Comparison of ENCODE assay signal across 8 cellular contexts in genomic region chr6:35370124-35370741, GRCh38. TPM values are rescaled to one million over a fixed set of nuclear protein-coding genes. Genes with fewer than 3 reads are reported as not detected.
DNase-seq lines count a peak whose midpoint lies in the region; ATAC-seq, FAIRE-seq and TF ChIP-seq lines count a peak whose summit lies in the region.

No MANE protein-coding gene starts in this region.

- peaks cover 13% of the 10 kb centered on the region for H4K20me1 ChIP-seq in IMR-90 (ENCODE audit: insufficient read depth, low read length)
- H4K20me1 ChIP-seq in H1 (replicated peaks in 1 of 2; ENCODE audit: control insufficient read depth in 1 of 2, insufficient read depth in 2 of 2, low read length in 2 of 2), result no peaks in the 10 kb centered on the region

- 22% methylated on average over 5 of the region's 8 CpGs; no CpG with 5 or more reads in 1 of the 2 experiments for WGBS in IMR-90 (ENCODE audit: extremely low coverage in 2 of 2, insufficient read length in 1 of 2), 2 experiments
- WGBS in H1 (ENCODE audit: extremely low coverage in 1 of 2, insufficient coverage in 1 of 2, insufficient read length in 1 of 2, insufficient replicate concordance in 2 of 2, low coverage in 1 of 2, low lambda C conversion rate in 2 of 2, missing lambda C conversion rate in 1 of 2), 2 experiments, result 92% methylated on average over 8 of the region's 8 CpGs; no CpG with 5 or more reads in 1 of the 2 experiments
- 51% methylated on average over 7 of the region's 8 CpGs for WGBS in suprapubic skin

- POLR2A ChIA-PET in IMR-90 (lab: Charles Lee; ENCODE audit: unreplicated experiment) (no interaction called here), H1 (lab: Charles Lee; ENCODE audit: partially characterized antibody) (no interaction called here)

- H3K4ac ChIP-seq in IMR-90 (ENCODE audit: low read depth, low read length) (peak overlapping the region; percentile 98), H1 (replicated peaks; ENCODE audit: insufficient read length, low read depth, low read length) (no peak overlapping the region)

- H3K36me3 ChIP-seq in IMR-90 (ENCODE audit: control insufficient read depth, insufficient read depth, low read length), result peaks cover 9% of the 10 kb centered on the region
- no peaks in the 10 kb centered on the region for H3K36me3 ChIP-seq in H1 (ENCODE audit: control insufficient read depth in 2 of 4, insufficient read depth in 4 of 4, low read length in 3 of 4)
- H3K36me3 ChIP-seq in suprapubic skin, result no peaks in the 10 kb centered on the region

- peak; percentile 63 for TF ChIP-seq POLR2A in IMR-90 (IDR thresholded peaks at IDR 0.05; ENCODE audit: low read depth, low read length)
- no peak for TF ChIP-seq POLR2A in H1 (IDR thresholded peaks at IDR 0.05; ENCODE audit: control extremely low read depth in 1 of 2, low read depth in 2 of 2, low read length in 2 of 2)
- TF ChIP-seq POLR2A in suprapubic skin (IDR thresholded peaks at IDR 0.05), result no peak

- H3K4me2 ChIP-seq in IMR-90 (ENCODE audit: low read depth, low read length), result peak overlapping the region; percentile 52
- no peak overlapping the region for H3K4me2 ChIP-seq in H1 (ENCODE audit: insufficient read depth in 1 of 2, low read depth in 2 of 2, low read length in 2 of 2)

- H3K4me3 ChIP-seq in IMR-90 (ENCODE audit: insufficient read depth, low read depth, low read length) (no peak overlapping the region), H1 (ENCODE audit: extremely low read depth in 1 of 4, insufficient read depth in 2 of 4, low read depth in 3 of 4, low read length in 4 of 4) (no peak overlapping the region), suprapubic skin (no peak overlapping the region)

- H3K18ac ChIP-seq in IMR-90 (ENCODE audit: low read depth, low read length) (peak overlapping the region; percentile 85), H1 (ENCODE audit: extremely low read depth, low read length) (no peak overlapping the region)

- H3K14ac ChIP-seq in IMR-90 (replicated peaks; ENCODE audit: low read depth, low read length) (peak overlapping the region; percentile 99), H1 (ENCODE audit: insufficient read length) (no peak overlapping the region)

- H3K9me1 ChIP-seq in IMR-90 (ENCODE audit: insufficient read depth, low read length), result peaks cover 37% of the 10 kb centered on the region

- no peak overlapping the region for H2BK12ac ChIP-seq in H1 (ENCODE audit: low read depth, low read length)

- dilution Hi-C loops in IMR-90 (cut with HindIII; ENCODE audit: low sequenced_read_pairs, unreplicated experiment), result no loop called here

- H3K27ac ChIP-seq in IMR-90 (ENCODE audit: insufficient read depth, low read length) (peak overlapping the region; percentile 76), H1 (ENCODE audit: low read depth, low read length) (no peak overlapping the region), suprapubic skin (peak overlapping the region; percentile 36)

- peak overlapping the region; percentile 91 for H3K23ac ChIP-seq in IMR-90 (ENCODE audit: low read depth, low read length)
- H3K23ac ChIP-seq in H1 (ENCODE audit: insufficient read length), result no peak overlapping the region

- H2BK15ac ChIP-seq in IMR-90 (ENCODE audit: low read depth, low read length), result peak overlapping the region; percentile 95; the same call in 2 of the 3 replicates
- 0 out of 2 replicates have a peak overlapping the region, but pooled peaks have one; percentile 63 for H2BK15ac ChIP-seq in H1 (ENCODE audit: low read length)

- H2BK20ac ChIP-seq in IMR-90 (ENCODE audit: low read depth, low read length) (peak overlapping the region; percentile 95), H1 (ENCODE audit: low read length) (no peak overlapping the region)

- H2BK120ac ChIP-seq in IMR-90 (ENCODE audit: low read depth, low read length), result peak overlapping the region; percentile 97
- H2BK120ac ChIP-seq in H1 (replicated peaks; ENCODE audit: low read depth, low read length), result no peak overlapping the region

- H3K56ac ChIP-seq in IMR-90 (ENCODE audit: extremely low read depth, insufficient read depth, low read length) (peak overlapping the region; percentile 82), H1 (replicated peaks; ENCODE audit: insufficient read length, low read depth, low read length) (no peak overlapping the region)

- H2BK5ac ChIP-seq in IMR-90 (ENCODE audit: low read depth, low read length, poor library complexity, severe bottlenecking) (peak overlapping the region; percentile 97), H1 (ENCODE audit: low read depth, low read length) (no peak overlapping the region)

- H2AK5ac ChIP-seq in IMR-90 (ENCODE audit: low read depth, low read length), result peak overlapping the region; percentile 98
- H2AK5ac ChIP-seq in H1 (ENCODE audit: low read depth, low read length), result 0 out of 2 replicates have a peak overlapping the region, but pooled peaks have one; percentile 61

- H4K8ac ChIP-seq in IMR-90 (ENCODE audit: low read depth in 2 of 2, low read length in 2 of 2), result peak overlapping the region; percentile 86 to 92
- H4K8ac ChIP-seq in H1 (ENCODE audit: extremely low read depth, insufficient read depth, low read length), result no peak overlapping the region

- H4K91ac ChIP-seq in IMR-90 (ENCODE audit: insufficient read depth, low read depth, low read length) (peak overlapping the region; percentile 97), H1 (replicated peaks; ENCODE audit: insufficient read length, low read length) (no peak overlapping the region)

- no peaks in the 10 kb centered on the region for H3K23me2 ChIP-seq in H1 (ENCODE audit: low read depth, low read length)

- H3K9ac ChIP-seq in IMR-90 (ENCODE audit: low read depth, low read length) (peak overlapping the region; percentile 10; the same call in 1 of the 2 replicates), H1 (replicated peaks in 1 of 4; ENCODE audit: extremely low read depth in 1 of 4, low read depth in 3 of 4, low read length in 3 of 4) (no peak overlapping the region)

- CTCF ChIA-PET in IMR-90 (lab: Yijun Ruan, JAX), result interaction anchor here (0.7 to 1.2 kb wide), 2 partner anchors 16 to 50 kb away, joined by 4 read pairs; no protein-coding TSS in a partner anchor
- CTCF ChIA-PET in H1 (lab: Charles Lee; ENCODE audit: partially characterized antibody), result interaction anchor here (0.9 kb wide), 1 partner anchor 8 kb away, joined by 3 read pairs; no protein-coding TSS in a partner anchor

- H2AFZ ChIP-seq in IMR-90 (replicated peaks; ENCODE audit: low read length, poor library complexity) (peak overlapping the region; percentile 85), H1 (ENCODE audit: low read length) (no peak overlapping the region)

- TF ChIP-seq CTCF in IMR-90 (conservative IDR thresholded peaks at IDR 0.05; ENCODE audit: low read depth, low read length), result no peak
- no peak for TF ChIP-seq CTCF in H1 (IDR thresholded peaks at IDR 0.05; ENCODE audit: control extremely low read depth in 1 of 3, insufficient read depth in 1 of 3, low read depth in 1 of 3, low read length in 3 of 3)
- no peak for TF ChIP-seq CTCF in suprapubic skin (IDR thresholded peaks at IDR 0.05)

- in situ Hi-C loops in IMR-90 (cut with MboI; ENCODE audit: low sequenced_read_pairs), result no loop called here

- TF ChIP-seq EP300 in H1 (IDR thresholded peaks at IDR 0.05; ENCODE audit: borderline replicate concordance in 1 of 2, low read depth in 2 of 2, low read length in 2 of 2), result no peak
- TF ChIP-seq EP300 in suprapubic skin (IDR thresholded peaks at IDR 0.05), result no peak

- H3K9me3 ChIP-seq in IMR-90 (ENCODE audit: control insufficient read depth, insufficient read depth, low read length) (no peaks in the 10 kb centered on the region), H1 (ENCODE audit: insufficient read depth in 2 of 2, low read depth in 1 of 2, low read length in 1 of 2) (no peaks in the 10 kb centered on the region), suprapubic skin (no peaks in the 10 kb centered on the region)

- BruUV-seq in IMR-90 (replicated peaks; lab: Mats Ljungman, UMichigan), result no TSS peak

- H3K79me1 ChIP-seq in IMR-90 (ENCODE audit: low read depth in 1 of 2, low read length in 2 of 2) (peaks cover 53 to 90% of the 10 kb centered on the region in 2 experiments), H1 (ENCODE audit: low read depth, low read length) (no peaks in the 10 kb centered on the region; the same call in 1 of the 2 replicates)

- 0 out of 4 replicates have a peak, but pooled peaks cover 0 to 3% of the 10 kb centered on the region in 2 experiments for H3K79me2 ChIP-seq in H1 (ENCODE audit: control insufficient read depth in 1 of 2, insufficient read depth in 2 of 2, low read length in 2 of 2)

- peaks cover 26% of the 10 kb centered on the region for H3K4me1 ChIP-seq in IMR-90 (ENCODE audit: control insufficient read depth, insufficient read depth, low read length)
- H3K4me1 ChIP-seq in H1 (replicated peaks in 1 of 4; ENCODE audit: control insufficient read depth in 3 of 4, insufficient read depth in 4 of 4, low read length in 3 of 4), result no peaks in the 10 kb centered on the region; a peak in 1 of 7 replicates
- peaks cover 40% of the 10 kb centered on the region for H3K4me1 ChIP-seq in suprapubic skin

- H4K5ac ChIP-seq in IMR-90 (ENCODE audit: low read depth, low read length) (peak overlapping the region; percentile 56), H1 (ENCODE audit: insufficient read length, low read depth, low read length) (no peak overlapping the region)

- ATAC-seq in GM18868 (IDR thresholded peaks at IDR 0.05; ENCODE audit: unreplicated experiment) (peak; percentile 67), IMR-90 (ENCODE audit: low read depth) (peak; percentile 86)

- intact Hi-C loops in IMR-90 (cut with micrococcal nuclease), result no loop called here

- peak overlapping the region; percentile 96 for H2AK9ac ChIP-seq in IMR-90 (replicated peaks; ENCODE audit: low read depth, low read length, poor library complexity)

- TF ChIP-seq RAD21 in IMR-90 (IDR thresholded peaks at IDR 0.05; ENCODE audit: low read length) (peak; percentile 28), H1 (IDR thresholded peaks at IDR 0.05 in 1 of 2, conservative IDR thresholded peaks at IDR 0.05 in 1 of 2; ENCODE audit: low read depth in 2 of 2, low read length in 2 of 2) (no peak)

- no peaks in the 10 kb centered on the region for H3K27me3 ChIP-seq in IMR-90 (ENCODE audit: control insufficient read depth, insufficient read depth, low read length)
- no peaks in the 10 kb centered on the region for H3K27me3 ChIP-seq in H1 (replicated peaks in 1 of 4; ENCODE audit: control insufficient read depth in 3 of 4, extremely low read depth in 1 of 4, insufficient read depth in 3 of 4, low read length in 3 of 4)
- no peaks in the 10 kb centered on the region for H3K27me3 ChIP-seq in suprapubic skin

- DNase-seq in IMR-90 (peak; percentile 95), H1 (ENCODE audit: low read depth in 1 of 2, low spot score in 2 of 2) (no peak), myocyte (ENCODE audit: low read depth) (peak; percentile 98), suprapubic skin (ENCODE audit: low spot score in 2 of 2) (peak; percentile 83 to 85), NCI-H446 treated with DMSO at 0.1 percent for 48 hours (lab: John Stamatoyannopoulos, UW) (no peak), NCI-H2171 treated with DMSO at 0.1 percent for 48 hours (lab: John Stamatoyannopoulos, UW) (no peak)
- peak; percentile 34 to 47 for DNase-seq in activated CD4-positive, alpha-beta T cell treated with anti-CD3 and anti-CD28 coated beads for 4 hours

- FAIRE-seq in H1 (lab: Jason Lieb, UNC), result no peak

RNA-seq across cellular contexts. Expression of gene PPARD, which starts 27.9 kb away (rescaled TPM):
- total RNA-seq in IMR-90 (2012; rRNA removed), result 10.0 and 10.4 TPM in 2 replicates
- polyA plus RNA-seq in IMR-90 (2012; rRNA removed), result 69.0 and 78.3 TPM in 2 replicates
- polyA plus RNA-seq in IMR-90 (2012; cell fraction: cytosol; rRNA removed), result 29.4 and 63.1 TPM in 2 replicates
- polyA plus RNA-seq in IMR-90 (2012; cell fraction: nucleus; rRNA removed; ENCODE audit: low replicate concordance), result 86.7 and 158 TPM in 2 replicates
- total RNA-seq in H1 (2021; fragmentation: NEBNext Ultra II Directional; extraction: Animal tissue kit (Norgen Biotek cat#: 25700)), result 14.9 and 16.9 TPM in 2 replicates
- 14.6 and 18.9 TPM in 2 replicates for polyA plus RNA-seq in H1 (2011; rRNA removed)
- 11.9 TPM for polyA plus RNA-seq in H1 (2011; cell fraction: cytosol; rRNA removed)
- polyA plus RNA-seq in H1 (2011; cell fraction: nucleus; rRNA removed), result 12.8 TPM
- 10.5 to 16.1 TPM (median 14.7 TPM) in 4 replicates for polyA plus RNA-seq in H1 (2012, experiment 1 of 2)
- 11.9 TPM for polyA plus RNA-seq in H1 (2012, experiment 2 of 2)
- polyA plus RNA-seq in H1 (2013, experiment 1 of 2), result 10.8 TPM
- 10.5 TPM for polyA plus RNA-seq in H1 (2013, experiment 2 of 2)
- 6.6 and 10.4 TPM in 2 replicates for polyA minus RNA-seq in H1 (2011; rRNA and poly(A)+ RNA removed)
- polyA minus RNA-seq in H1 (2011; cell fraction: cytosol; rRNA and poly(A)+ RNA removed), result 7.1 TPM
- polyA minus RNA-seq in H1 (2011; cell fraction: nucleus; rRNA and poly(A)+ RNA removed), result 6.8 TPM
- total RNA-seq in myocyte, result 9.4 and 20.0 TPM in 2 replicates
- polyA plus RNA-seq in myocyte (2012), result 34.1 TPM
- 10 to 100 TPM; 23.4 to 31.4 (median 26.9) TPM for total RNA-seq in suprapubic skin

Comparison
In these comparisons a context has a peak if more than half of its experiments do, and no peak if none do; other contexts are left out.
1. DNase-seq: peak in IMR-90 (single experiment), activated CD4-positive, alpha-beta T cell treated with anti-CD3 and anti-CD28 coated beads for 4 hours (2 of 2), myocyte (single experiment) and suprapubic skin (2 of 2); none in H1 (0 of 2), NCI-H446 treated with DMSO at 0.1 percent for 48 hours (single experiment) and NCI-H2171 treated with DMSO at 0.1 percent for 48 hours (single experiment).